In the genomic region with DNA sequence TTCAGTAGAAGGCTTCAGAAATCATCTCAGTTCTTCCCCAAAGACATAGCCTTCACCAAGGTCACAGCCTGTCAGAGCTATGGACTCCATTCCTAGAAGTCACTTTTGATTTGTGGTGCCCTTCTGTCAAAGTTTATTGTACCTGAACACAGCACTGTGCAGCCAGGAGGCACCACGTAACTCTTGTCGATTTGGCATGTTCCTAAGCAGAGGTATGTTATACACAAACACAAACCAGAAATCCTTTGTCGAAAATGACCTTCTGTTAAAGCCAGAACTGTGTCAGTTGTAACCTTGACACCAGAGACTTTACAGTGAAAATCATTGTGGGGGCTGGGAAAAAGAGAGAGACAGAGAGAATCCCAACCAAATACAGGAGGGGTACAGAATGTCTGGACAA, we compare ENCODE assay signal across 9 cellular contexts.
"Had no signal": no experiment of that assay in that cellular context is flagged by ENCODE, and none has a peak within 500 bp of the region (broad histone marks: within the 10 kb centered on the region; RNA-seq: fewer than 3 reads in every experiment).

No MANE protein-coding gene starts in this region.

- H2AFZ ChIP-seq: GM23248 had no signal

- H3K9me3 ChIP-seq: HAP-1 had no signal

- H3K4me3 ChIP-seq: GM23248, HAP-1, K562 had no signal

- H3K27ac Mint-ChIP-seq: HFFc6 had no signal

- H3K36me3 ChIP-seq: HAP-1 had no signal

- ATAC-seq: HCT116, K562 had no signal

- DNase-seq: GM23248, GOT3, H7, HFFc6, IMR-90 had no signal

- H3K9ac ChIP-seq: GM23248 had no signal

- H3K27ac ChIP-seq: GM23248 had no signal

- H3K4me1 ChIP-seq: HAP-1 had no signal

- FAIRE-seq: HTR-8/SVneo, K562 had no signal

- H3K4me3 Mint-ChIP-seq: HFFc6 had no signal
